ENCODE assay signal across 15 cellular contexts in the genomic region with DNA sequence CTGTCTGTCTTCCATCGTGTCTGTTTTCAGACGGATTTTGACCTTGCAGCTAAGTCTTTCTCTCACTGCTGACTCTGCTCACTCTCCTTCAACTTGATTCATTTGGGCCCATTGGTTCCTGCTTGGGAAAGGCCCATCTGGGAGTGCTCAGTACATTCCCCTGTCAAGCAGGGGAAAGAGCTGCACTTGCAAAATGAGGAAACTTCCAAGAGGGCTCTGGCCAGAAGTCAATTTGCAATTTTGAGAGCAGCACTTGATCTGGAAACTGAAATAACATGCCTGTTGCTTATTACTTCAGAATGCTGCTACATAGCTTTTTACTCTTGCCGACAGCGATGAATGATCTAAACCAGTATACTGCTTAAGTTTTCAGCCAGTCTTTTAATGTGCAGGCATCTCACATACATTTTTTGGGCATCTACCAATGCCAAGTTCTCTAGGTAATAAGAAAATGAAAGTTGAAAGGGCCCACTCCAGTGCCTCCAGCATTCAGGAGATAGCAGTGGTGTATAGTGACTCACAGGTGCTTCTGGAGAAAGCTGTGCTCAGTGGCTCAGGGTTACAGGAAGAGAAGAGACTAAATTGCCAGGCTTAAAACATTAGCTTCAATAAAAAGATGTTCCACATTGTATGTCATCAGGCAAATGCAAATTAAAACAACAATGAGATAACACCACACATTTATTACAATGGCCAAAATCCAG.
DNase-seq lines count a peak whose midpoint lies in the region; ATAC-seq and TF ChIP-seq lines count a peak whose summit lies in the region.
"Had no signal": no experiment of that assay in that cellular context is flagged by ENCODE, and none has a peak within 500 bp of the region (broad histone marks: within the 10 kb centered on the region; RNA-seq: fewer than 3 reads in every experiment).

No MANE protein-coding gene starts in this region.

- intact Hi-C loops in left cardiac atrium (cut with DNase I) (no loop called here), left ventricle myocardium inferior (cut with micrococcal nuclease) (no loop called here), left lung (cut with DNase I) (no loop called here), sigmoid colon (cut with DNase I) (no loop called here), uterus (cut with DNase I; ENCODE audit: low total_unique reads) (no loop called here), Caco-2 (cut with micrococcal nuclease; ENCODE audit: unreplicated experiment) (no loop called here)

- H4K20me1 ChIP-seq in SK-N-SH (ENCODE audit: insufficient read depth), result no peaks in the 10 kb centered on the region

- no peaks in the 10 kb centered on the region for H3K36me3 ChIP-seq in left ventricle myocardium inferior
- no peaks in the 10 kb centered on the region for H3K36me3 ChIP-seq in left lung
- no peaks in the 10 kb centered on the region for H3K36me3 ChIP-seq in sigmoid colon
- H3K36me3 ChIP-seq in uterus, result no peaks in the 10 kb centered on the region
- H3K36me3 ChIP-seq in Caco-2 (ENCODE audit: control insufficient read depth, insufficient read depth, low read length), result no peaks in the 10 kb centered on the region
- H3K36me3 ChIP-seq in SK-N-SH (replicated peaks in 1 of 2; ENCODE audit: control insufficient read depth in 1 of 2, insufficient read depth in 2 of 2, low read length in 1 of 2), result no peaks in the 10 kb centered on the region

- WGBS in sigmoid colon, 2 donors, result 75 to 78% methylated on average over 4 of the region's 4 CpGs
- 42% methylated on average over 4 of the region's 4 CpGs for WGBS in SK-N-SH (ENCODE audit: low lambda C conversion rate)

- no TSS peak for BruUV-seq in Caco-2 (replicated peaks; lab: Mats Ljungman, UMichigan)

- H3K4me3 ChIP-seq in left ventricle myocardium inferior (no peak overlapping the region), left lung (no peak overlapping the region), sigmoid colon (no peak overlapping the region), uterus (no peak overlapping the region), Caco-2 (ENCODE audit: low read depth, low read length) (no peak overlapping the region), SK-N-SH (ENCODE audit: low read depth in 2 of 2, low read length in 1 of 2) (no peak overlapping the region)

- CTCF ChIA-PET in Caco-2 (lab: Charles Lee), result no interaction called here
- CTCF ChIA-PET in SK-N-SH (lab: Yijun Ruan, JAX), result no interaction called here

- no peaks in the 10 kb centered on the region for H3K4me1 Mint-ChIP-seq in Caco-2 (ENCODE audit: low read depth, unreplicated experiment)

- H3K9me3 Mint-ChIP-seq in Caco-2 (ENCODE audit: unreplicated experiment), result no peaks in the 10 kb centered on the region

- H3K36me3 Mint-ChIP-seq in Caco-2 (ENCODE audit: insufficient read depth, unreplicated experiment), result no peaks in the 10 kb centered on the region

- ATAC-seq in left cardiac atrium, result peak; percentile 41 to 47
- ATAC-seq in left lung, result peak; percentile 95

- H3K79me2 ChIP-seq in SK-N-SH (ENCODE audit: insufficient read depth), result no peaks in the 10 kb centered on the region

- TF ChIP-seq POLR2A in sigmoid colon (IDR thresholded peaks at IDR 0.05) (no peak), uterus (IDR thresholded peaks at IDR 0.05) (no peak)

- TF ChIP-seq EP300 in sigmoid colon (IDR thresholded peaks at IDR 0.05) (no peak), SK-N-SH (IDR thresholded peaks at IDR 0.05; ENCODE audit: borderline replicate concordance in 1 of 2, low read depth in 1 of 2, low read length in 1 of 2) (no peak)

- POLR2A ChIA-PET in Caco-2 (lab: Charles Lee), result no interaction called here
- POLR2A ChIA-PET in SK-N-SH (lab: Yijun Ruan, JAX), result no interaction called here

- H3K4me2 ChIP-seq in SK-N-SH, result no peak overlapping the region

- no peaks in the 10 kb centered on the region for H3K4me1 ChIP-seq in left ventricle myocardium inferior
- H3K4me1 ChIP-seq in left lung, result peaks cover 0 to 5% of the 10 kb centered on the region in 2 donors
- H3K4me1 ChIP-seq in sigmoid colon, result peaks cover 0 to 7% (median 0%) of the 10 kb centered on the region in 4 donors
- no peaks in the 10 kb centered on the region for H3K4me1 ChIP-seq in uterus
- H3K4me1 ChIP-seq in Caco-2, result no peaks in the 10 kb centered on the region
- H3K4me1 ChIP-seq in SK-N-SH (ENCODE audit: control insufficient read depth in 1 of 2, insufficient read depth in 2 of 2, low read depth in 1 of 2, low read length in 1 of 2), result no peaks in the 10 kb centered on the region

- H2AFZ ChIP-seq in SK-N-SH (ENCODE audit: low read depth), result no peak overlapping the region

- H3F3A ChIP-seq in SK-N-SH (replicated peaks; ENCODE audit: insufficient read depth), result no peaks in the 10 kb centered on the region

- TF ChIP-seq CTCF in left ventricle myocardium inferior (IDR thresholded peaks at IDR 0.05; ENCODE audit: borderline replicate concordance) (no peak), left lung (IDR thresholded peaks at IDR 0.05) (no peak), sigmoid colon (IDR thresholded peaks at IDR 0.05) (no peak), uterus (IDR thresholded peaks at IDR 0.05) (no peak), Caco-2 (IDR thresholded peaks at IDR 0.05; ENCODE audit: insufficient read depth in 1 of 2, low read depth in 1 of 2, low read length in 1 of 2, severe bottlenecking in 1 of 2, unreplicated experiment in 1 of 2) (no peak), SK-N-SH (IDR thresholded peaks at IDR 0.05) (no peak)

- H3K27ac ChIP-seq in left ventricle myocardium inferior (replicated peaks) (no peak overlapping the region), left lung (no peak overlapping the region), sigmoid colon (no peak overlapping the region), uterus (no peak overlapping the region), SK-N-SH (ENCODE audit: low read depth in 2 of 2, low read length in 1 of 2) (no peak overlapping the region)
- H3K27ac ChIP-seq: RWPE1 had no signal

- H3K9ac ChIP-seq in SK-N-SH, result no peak overlapping the region

- H3K27ac Mint-ChIP-seq in Caco-2 (ENCODE audit: unreplicated experiment), result no peak overlapping the region

- TF ChIP-seq RAD21 in SK-N-SH (IDR thresholded peaks at IDR 0.05; ENCODE audit: low read length), result no peak

- H3K9me2 ChIP-seq in SK-N-SH, result no peaks in the 10 kb centered on the region

- H3K4me3 Mint-ChIP-seq in Caco-2 (ENCODE audit: unreplicated experiment), result no peak overlapping the region

- DNase-seq in left cardiac atrium, result no peak
- no peak for DNase-seq in left ventricle myocardium inferior
- DNase-seq in left lung, result peak in 1 of 2 donors; percentile 43
- DNase-seq in sigmoid colon, result peak; percentile 78
- DNase-seq in uterus, result peak; percentile 38 to 56
- no peak for DNase-seq in NCI-H446 (lab: John Stamatoyannopoulos, UW)
- DNase-seq in Caco-2, result no peak
- no peak for DNase-seq in SK-N-SH
- DNase-seq: NCI-H1048, NCI-H1417, NCI-H1694, NCI-H2029 treated with DMSO at 0.1 percent for 48 hours, NCI-H526 treated with DMSO at 0.1 percent for 48 hours, SIG-M5 had no signal

- H3K27me3 Mint-ChIP-seq in Caco-2 (ENCODE audit: insufficient read depth, unreplicated experiment), result peaks cover 5% of the 10 kb centered on the region

- H3K9me3 ChIP-seq in left ventricle myocardium inferior (replicated peaks) (no peaks in the 10 kb centered on the region), left lung (no peaks in the 10 kb centered on the region), sigmoid colon (no peaks in the 10 kb centered on the region), uterus (no peaks in the 10 kb centered on the region), Caco-2 (no peaks in the 10 kb centered on the region), SK-N-SH (no peaks in the 10 kb centered on the region)

- H3K27me3 ChIP-seq in left ventricle myocardium inferior (ENCODE audit: low read depth), result peaks cover 3% of the 10 kb centered on the region
- H3K27me3 ChIP-seq in left lung, result no peaks in the 10 kb centered on the region
- no peaks in the 10 kb centered on the region for H3K27me3 ChIP-seq in sigmoid colon
- H3K27me3 ChIP-seq in uterus, result no peaks in the 10 kb centered on the region
- no peaks in the 10 kb centered on the region for H3K27me3 ChIP-seq in Caco-2 (replicated peaks; ENCODE audit: control insufficient read depth, insufficient read depth, low read length)
- no peaks in the 10 kb centered on the region for H3K27me3 ChIP-seq in SK-N-SH (ENCODE audit: insufficient read depth)

TF ChIP-seq in SK-N-SH, 30 proteins besides CTCF, POLR2A, EP300 and RAD21 (continues in another document):
- no peak for TF ChIP-seq TCF12 (IDR thresholded peaks at IDR 0.05)
- TF ChIP-seq TAF1 (IDR thresholded peaks at IDR 0.05; ENCODE audit: borderline replicate concordance, low read depth, low read length), result no peak
- TF ChIP-seq, protein P1, sequence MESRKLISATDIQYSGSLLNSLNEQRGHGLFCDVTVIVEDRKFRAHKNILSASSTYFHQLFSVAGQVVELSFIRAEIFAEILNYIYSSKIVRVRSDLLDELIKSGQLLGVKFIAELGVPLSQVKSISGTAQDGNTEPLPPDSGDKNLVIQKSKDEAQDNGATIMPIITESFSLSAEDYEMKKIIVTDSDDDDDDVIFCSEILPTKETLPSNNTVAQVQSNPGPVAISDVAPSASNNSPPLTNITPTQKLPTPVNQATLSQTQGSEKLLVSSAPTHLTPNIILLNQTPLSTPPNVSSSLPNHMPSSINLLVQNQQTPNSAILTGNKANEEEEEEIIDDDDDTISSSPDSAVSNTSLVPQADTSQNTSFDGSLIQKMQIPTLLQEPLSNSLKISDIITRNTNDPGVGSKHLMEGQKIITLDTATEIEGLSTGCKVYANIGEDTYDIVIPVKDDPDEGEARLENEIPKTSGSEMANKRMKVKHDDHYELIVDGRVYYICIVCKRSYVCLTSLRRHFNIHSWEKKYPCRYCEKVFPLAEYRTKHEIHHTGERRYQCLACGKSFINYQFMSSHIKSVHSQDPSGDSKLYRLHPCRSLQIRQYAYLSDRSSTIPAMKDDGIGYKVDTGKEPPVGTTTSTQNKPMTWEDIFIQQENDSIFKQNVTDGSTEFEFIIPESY (IDR thresholded peaks at IDR 0.05; ENCODE audit: borderline replicate concordance, low read depth), result no peak
- TF ChIP-seq, protein P2, sequence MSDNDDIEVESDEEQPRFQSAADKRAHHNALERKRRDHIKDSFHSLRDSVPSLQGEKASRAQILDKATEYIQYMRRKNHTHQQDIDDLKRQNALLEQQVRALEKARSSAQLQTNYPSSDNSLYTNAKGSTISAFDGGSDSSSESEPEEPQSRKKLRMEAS (IDR thresholded peaks at IDR 0.05; ENCODE audit: low read depth), result no peak
- TF ChIP-seq, protein P3, sequence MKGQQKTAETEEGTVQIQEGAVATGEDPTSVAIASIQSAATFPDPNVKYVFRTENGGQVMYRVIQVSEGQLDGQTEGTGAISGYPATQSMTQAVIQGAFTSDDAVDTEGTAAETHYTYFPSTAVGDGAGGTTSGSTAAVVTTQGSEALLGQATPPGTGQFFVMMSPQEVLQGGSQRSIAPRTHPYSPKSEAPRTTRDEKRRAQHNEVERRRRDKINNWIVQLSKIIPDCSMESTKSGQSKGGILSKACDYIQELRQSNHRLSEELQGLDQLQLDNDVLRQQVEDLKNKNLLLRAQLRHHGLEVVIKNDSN (IDR thresholded peaks at IDR 0.05; ENCODE audit: borderline replicate concordance, low read depth), result no peak
- TF ChIP-seq NFIC (IDR thresholded peaks at IDR 0.05; ENCODE audit: borderline replicate concordance), result no peak
- no peak for TF ChIP-seq SMC3 (IDR thresholded peaks at IDR 0.05; ENCODE audit: low read depth, low read length)
- no peak for TF ChIP-seq YY1 (IDR thresholded peaks at IDR 0.05; ENCODE audit: low read depth)

Comparison
In these comparisons a context has a peak if more than half of its experiments do, and no peak if none do; other contexts are left out.
1. DNase-seq: peak in sigmoid colon (single experiment) and uterus (2 of 2); none in left cardiac atrium (single experiment), left ventricle myocardium inferior (single experiment), NCI-H446 (0 of 2), Caco-2 (0 of 2) and SK-N-SH (single experiment).